Comparison of ENCODE assay signal across 16 cellular contexts in the genomic region with DNA sequence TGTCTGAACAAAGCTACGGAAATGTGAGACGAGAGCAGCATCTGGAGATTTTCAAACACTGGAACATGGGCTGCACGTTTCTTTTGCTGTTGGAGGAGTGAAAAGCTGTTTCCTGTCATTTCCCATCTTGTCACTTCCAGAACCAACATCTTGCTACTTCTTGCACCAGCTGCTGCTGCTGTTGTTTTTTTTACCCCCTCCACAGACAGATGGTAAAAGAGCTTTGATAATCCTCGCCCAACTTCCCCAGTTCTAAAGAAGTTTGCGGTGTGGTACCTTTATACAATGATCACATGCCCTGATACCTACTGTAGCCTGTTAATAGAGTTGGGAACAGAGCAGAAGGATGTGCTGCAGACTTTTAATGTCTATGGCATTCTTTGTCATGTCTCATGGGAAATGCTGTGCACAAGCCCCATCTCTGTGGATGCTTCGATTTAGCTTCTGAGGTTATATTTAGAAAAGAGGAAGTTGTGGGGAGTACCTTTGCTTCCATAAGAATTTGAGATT.
A peak's percentile ranks its signal among the peaks of the same experiment; 100 is the strongest.
DNase-seq lines count a peak whose midpoint lies in the region; ATAC-seq and TF ChIP-seq lines count a peak whose summit lies in the region.
"Had no signal": no experiment of that assay in that cellular context is flagged by ENCODE, and none has a peak within 500 bp of the region (broad histone marks: within the 10 kb centered on the region; RNA-seq: fewer than 3 reads in every experiment).

No MANE protein-coding gene starts in this region.

- peak; percentile 39 for ATAC-seq in Right ventricle myocardium superior (ENCODE audit: poor library complexity)
- no peak for ATAC-seq in aorta (ENCODE audit: low FRiP score)
- no peak for ATAC-seq in GM23338
- ATAC-seq: effector memory CD8-positive, alpha-beta T cell; T-helper 17 cell had no signal

- H3K4me3 ChIP-seq in stomach smooth muscle (ENCODE audit: low read length in 2 of 2) (peak overlapping the region; percentile 18 to 57), aorta (ENCODE audit: low read length in 2 of 2) (no peak overlapping the region), GM23338 (no peak overlapping the region)
- H3K4me3 ChIP-seq: tibial artery had no signal

- no peaks in the 10 kb centered on the region for H3K79me2 ChIP-seq in GM23338 (replicated peaks; ENCODE audit: insufficient read depth)

- no peak for TF ChIP-seq CTCF in brain (conservative IDR thresholded peaks at IDR 0.05)
- no peak for TF ChIP-seq CTCF in GM23338 (conservative IDR thresholded peaks at IDR 0.05; ENCODE audit: low read depth in 2 of 2)

- WGBS in aorta, 2 donors: 26 to 35% methylated on average over 6 of the region's 6 CpGs

- peak overlapping the region; percentile 20 for H3K27ac ChIP-seq in stomach smooth muscle (ENCODE audit: low read length)
- no peak overlapping the region for H3K27ac ChIP-seq in aorta (ENCODE audit: low read depth in 1 of 2, low read length in 2 of 2)
- H3K27ac ChIP-seq in GM23338 (ENCODE audit: low read depth): no peak overlapping the region
- H3K27ac ChIP-seq: KMS-11, tibial artery had no signal

- H4K20me1 ChIP-seq in GM23338 (replicated peaks; ENCODE audit: insufficient read depth): no peaks in the 10 kb centered on the region

- H3K4me1 ChIP-seq in stomach smooth muscle (ENCODE audit: control insufficient read depth, insufficient read depth, low read length): peaks cover 5% of the 10 kb centered on the region
- H3K4me1 ChIP-seq in aorta (ENCODE audit: control insufficient read depth in 1 of 2, insufficient read depth in 2 of 2, low read length in 2 of 2): no peaks in the 10 kb centered on the region
- no peaks in the 10 kb centered on the region for H3K4me1 ChIP-seq in GM23338 (ENCODE audit: insufficient read depth)
- H3K4me1 ChIP-seq: tibial artery had no signal

- no peaks in the 10 kb centered on the region for H3F3A ChIP-seq in GM23338 (replicated peaks; ENCODE audit: low read depth)

- no peaks in the 10 kb centered on the region for H3K36me3 ChIP-seq in stomach smooth muscle (ENCODE audit: control insufficient read depth in 2 of 2, insufficient read depth in 2 of 2, low read length in 2 of 2)
- H3K36me3 ChIP-seq in aorta (ENCODE audit: control insufficient read depth in 1 of 2, insufficient read depth in 2 of 2, low read length in 1 of 2): no peaks in the 10 kb centered on the region
- H3K36me3 ChIP-seq in GM23338 (ENCODE audit: insufficient read depth): no peaks in the 10 kb centered on the region
- H3K36me3 ChIP-seq: tibial artery had no signal

- H3K9me3 ChIP-seq in stomach smooth muscle (ENCODE audit: control insufficient read depth in 2 of 2, low read length in 2 of 2) (no peaks in the 10 kb centered on the region), aorta (ENCODE audit: control insufficient read depth, low read length) (no peaks in the 10 kb centered on the region)
- H3K9me3 ChIP-seq: tibial artery had no signal

- no peak overlapping the region for H3K4me2 ChIP-seq in GM23338
- H3K4me2 ChIP-seq: KMS-11 had no signal

- intact Hi-C loops in Right ventricle myocardium superior (cut with DNase I) (no loop called here), cardiac septum (cut with DNase I) (no loop called here), aorta (cut with DNase I) (no loop called here)

- H3K4me3 Mint-ChIP-seq in brain: peak overlapping the region in 4 of 5 experiments; percentile 13 to 39 (median 29)
- no peak overlapping the region for H3K4me3 Mint-ChIP-seq in GM23338
- H3K4me3 Mint-ChIP-seq: effector memory CD8-positive, alpha-beta T cell; H9; T-helper 17 cell had no signal

- DNase-seq in Right ventricle myocardium superior: no peak
- DNase-seq in cardiac septum (ENCODE audit: low spot score): no peak
- peak; percentile 4 for DNase-seq in MV-4-11 (lab: John Stamatoyannopoulos, UW)
- DNase-seq in activated effector memory CD4-positive, alpha-beta T cell treated with anti-CD3 and anti-CD28 coated beads, Interleukin-2, amount 50 U/mL, for 16 hours: no peak
- no peak for DNase-seq in aorta
- no peak for DNase-seq in GM23338 (ENCODE audit: low spot score)
- DNase-seq: amniotic stem cell; effector memory CD8-positive, alpha-beta T cell; H9; mammary epithelial cell; NK-92 treated with Interleukin-12 subunit alpha and Interleukin-12 subunit beta, amount 100 ng/mL, for 24 hours; T-helper 17 cell; tibial artery had no signal

- peak overlapping the region in 3 of 5 experiments; percentile 1 to 42 (median 20) for H3K27ac Mint-ChIP-seq in brain
- no peak overlapping the region for H3K27ac Mint-ChIP-seq in GM23338
- H3K27ac Mint-ChIP-seq: effector memory CD8-positive, alpha-beta T cell; H9; T-helper 17 cell had no signal

- H3K36me3 Mint-ChIP-seq in brain (no peaks in the 10 kb centered on the region), GM23338 (ENCODE audit: low read depth) (no peaks in the 10 kb centered on the region)

- peaks cover 4% of the 10 kb centered on the region for H3K27me3 Mint-ChIP-seq in brain
- peaks cover 2% of the 10 kb centered on the region for H3K27me3 Mint-ChIP-seq in GM23338 (ENCODE audit: insufficient read depth, low read depth, poor library complexity)
- H3K27me3 Mint-ChIP-seq: T-helper 17 cell had no signal

- H3K27me3 ChIP-seq in stomach smooth muscle (ENCODE audit: control insufficient read depth in 1 of 2, insufficient read depth in 2 of 2, low read length in 2 of 2): no peaks in the 10 kb centered on the region
- no peaks in the 10 kb centered on the region for H3K27me3 ChIP-seq in aorta (ENCODE audit: control insufficient read depth in 1 of 2, insufficient read depth in 2 of 2, low read length in 1 of 2)
- no peaks in the 10 kb centered on the region for H3K27me3 ChIP-seq in GM23338 (ENCODE audit: insufficient read depth)
- H3K27me3 ChIP-seq: tibial artery had no signal

- peak overlapping the region; percentile 13 to 58 for H3K9ac ChIP-seq in stomach smooth muscle (ENCODE audit: low read length in 2 of 2)
- H3K9ac ChIP-seq: KMS-11 had no signal

- no peaks in the 10 kb centered on the region for H3K9me2 ChIP-seq in GM23338 (ENCODE audit: insufficient read depth)

- H3K9me3 Mint-ChIP-seq in brain (no peaks in the 10 kb centered on the region), GM23338 (no peaks in the 10 kb centered on the region)
- H3K9me3 Mint-ChIP-seq: effector memory CD8-positive, alpha-beta T cell; H9 had no signal

- peaks cover 37% of the 10 kb centered on the region for H3K4me1 Mint-ChIP-seq in brain
- peaks cover 13% of the 10 kb centered on the region for H3K4me1 Mint-ChIP-seq in GM23338

- H2AFZ ChIP-seq in GM23338: no peak overlapping the region

TF ChIP-seq in GM23338, 12 proteins besides CTCF, POLR2A, EP300 and RAD21:
- TF ChIP-seq ZNF114 (CRISPR knock-in tag; IDR thresholded peaks at IDR 0.05) (no peak), EZH2phosphoT487 (IDR thresholded peaks at IDR 0.05; ENCODE audit: unreplicated experiment) (no peak)
TF ChIP-seq in GM23338: peak in this region for 0.

Comparison
In these comparisons a context has a peak if more than half of its experiments do, and no peak if none do; other contexts are left out.
1. H3K4me3 ChIP-seq: peak in stomach smooth muscle (2 of 2); none in aorta (0 of 2) and GM23338 (single experiment).